In the genomic region with DNA sequence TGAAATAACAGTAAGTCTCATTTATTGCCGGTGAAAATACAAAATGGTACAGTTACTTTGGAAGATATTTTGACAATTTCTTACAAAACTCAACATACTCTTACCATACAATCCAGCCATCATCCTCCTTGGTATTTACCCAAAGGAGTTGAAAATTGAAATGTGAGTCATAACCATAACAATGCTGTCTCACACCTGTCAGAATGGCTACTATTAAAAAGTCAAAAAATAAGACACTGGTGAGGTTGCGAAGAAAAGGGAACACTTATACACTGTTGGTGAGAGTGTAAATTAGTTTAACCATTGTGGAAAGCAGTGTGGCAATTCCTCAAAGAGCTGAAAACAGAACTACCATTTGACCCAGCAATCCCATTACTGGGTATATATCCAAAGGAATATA, we compare ENCODE assay signal across 8 cellular contexts. TPM values are rescaled to one million over a fixed set of nuclear protein-coding genes. Genes with fewer than 3 reads are reported as not detected.
"Had no signal": no experiment of that assay in that cellular context is flagged by ENCODE, and none has a peak within 500 bp of the region (broad histone marks: within the 10 kb centered on the region; RNA-seq: fewer than 3 reads in every experiment).

No MANE protein-coding gene starts in this region.

RNA-seq across cellular contexts. Expression of a gene that starts 37.5 kb away (rescaled TPM):
- total RNA-seq: astrocyte, endodermal cell, mammary epithelial cell, mesothelial cell of epicardium, pulmonary artery endothelial cell, right atrium auricular region, SK-MEL-5, smooth muscle cell had no signal
- polyA plus RNA-seq: mammary epithelial cell, smooth muscle cell had no signal
